11 cellular contexts compared by ENCODE assay signal in genomic region chr4:1233641-1234277, GRCh38. TPM values are rescaled to one million over a fixed set of nuclear protein-coding genes. Genes with fewer than 3 reads are reported as not detected.
DNase-seq lines count a peak whose midpoint lies in the region; ATAC-seq, FAIRE-seq and TF ChIP-seq lines count a peak whose summit lies in the region.
"Had no signal": no experiment of that assay in that cellular context is flagged by ENCODE, and none has a peak within 500 bp of the region (broad histone marks: within the 10 kb centered on the region; RNA-seq: fewer than 3 reads in every experiment).

No MANE protein-coding gene starts in this region.

- H3K9me3 ChIP-seq in OCI-LY7 (ENCODE audit: low read length) = no peaks in the 10 kb centered on the region
- no peaks in the 10 kb centered on the region for H3K9me3 ChIP-seq in HepG2 (ENCODE audit: low read length)
- H3K9me3 ChIP-seq in stomach smooth muscle (ENCODE audit: control insufficient read depth in 2 of 2, low read length in 2 of 2) = no peaks in the 10 kb centered on the region

- H3K9ac ChIP-seq in HepG2 (ENCODE audit: insufficient read depth, low read depth, low read length) = no peak overlapping the region
- no peak overlapping the region for H3K9ac ChIP-seq in stomach smooth muscle (ENCODE audit: low read length in 2 of 2)

- H2AFZ ChIP-seq in OCI-LY7 (ENCODE audit: low read length) (no peak overlapping the region), HepG2 (ENCODE audit: low read length) (no peak overlapping the region)

- WGBS in HepG2 (ENCODE audit: low lambda C conversion rate) = 93% methylated on average over 26 of the region's 29 CpGs

- no peaks in the 10 kb centered on the region for H3K79me2 ChIP-seq in OCI-LY7 (ENCODE audit: insufficient read depth, low read depth, low read length)
- peaks cover 3% of the 10 kb centered on the region for H3K79me2 ChIP-seq in HepG2 (ENCODE audit: insufficient read depth, low read length)

- DNase-seq in OCI-LY7 (ENCODE audit: low spot score) = no peak
- DNase-seq in dorsolateral prefrontal cortex = peak in 2 of 10 donors; percentile 23 to 47
- DNase-seq in HepG2 (ENCODE audit: low spot score) = no peak
- no peak for DNase-seq in medulla oblongata (ENCODE audit: extremely low spot score)
- no peak for DNase-seq in effector CD4-positive, alpha-beta T cell
- DNase-seq in GM10266 (ENCODE audit: extremely low spot score) = no peak
- DNase-seq: activated CD4-positive, CD25-positive, alpha-beta regulatory T cell; NCI-H69 had no signal

- intact Hi-C loops in OCI-LY7 (cut with micrococcal nuclease; ENCODE audit: unreplicated experiment) = no loop called here
- intact Hi-C loops in dorsolateral prefrontal cortex (cut with DNase I) = no loop called here
- intact Hi-C loops in HepG2 (cut with micrococcal nuclease; ENCODE audit: unreplicated experiment) = no loop called here

- no peak overlapping the region for H3K27ac ChIP-seq in OCI-LY7 (ENCODE audit: low read depth, low read length, poor library complexity, severe bottlenecking)
- peak overlapping the region in 21 of 59 donors; percentile 2 to 50 (median 21) for H3K27ac ChIP-seq in dorsolateral prefrontal cortex
- H3K27ac ChIP-seq in HepG2 (ENCODE audit: extremely low read length, insufficient read depth, low read length) = no peak overlapping the region
- peak overlapping the region; percentile 6 for H3K27ac ChIP-seq in stomach smooth muscle (ENCODE audit: low read length)

- ATAC-seq in HepG2 (no peak), HG02884 (IDR thresholded peaks at IDR 0.05; ENCODE audit: unreplicated experiment) (no peak)

- BruUV-seq in OCI-LY7 (replicated peaks; lab: Mats Ljungman, UMichigan) (no TSS peak), HepG2 (replicated peaks; lab: Mats Ljungman, UMichigan) (no TSS peak)

- in situ Hi-C loops in HepG2 (cut with HindIII; ENCODE audit: extremely low pct_ligation_motif_present, low pct_unique_long_range_greater_than_20kb) = no loop called here

- no peaks in the 10 kb centered on the region for H4K20me1 ChIP-seq in OCI-LY7 (ENCODE audit: insufficient read depth, low read length)
- no peaks in the 10 kb centered on the region for H4K20me1 ChIP-seq in HepG2 (ENCODE audit: insufficient read depth, low read length)

- FAIRE-seq in HepG2 (lab: Jason Lieb, UNC) = no peak
- FAIRE-seq: H54 had no signal

- POLR2A ChIA-PET in OCI-LY7 (lab: Charles Lee) (no interaction called here), HepG2 (lab: Yijun Ruan, JAX) (no interaction called here)

- H3K4me3 ChIP-seq in OCI-LY7 (ENCODE audit: low read depth, low read length, poor library complexity, severe bottlenecking) = no peak overlapping the region
- no peak overlapping the region for H3K4me3 ChIP-seq in dorsolateral prefrontal cortex
- no peak overlapping the region for H3K4me3 ChIP-seq in HepG2 (replicated peaks in 1 of 3; ENCODE audit: insufficient read depth in 1 of 3, low read depth in 2 of 3, low read length in 3 of 3)
- no peak overlapping the region for H3K4me3 ChIP-seq in stomach smooth muscle (ENCODE audit: low read length in 2 of 2)

- H3K36me3 ChIP-seq in OCI-LY7 (ENCODE audit: insufficient read depth, low read length) (peaks cover 94% of the 10 kb centered on the region), HepG2 (replicated peaks in 1 of 2; ENCODE audit: control insufficient read depth in 1 of 2, insufficient read depth in 2 of 2, low read length in 2 of 2) (peaks cover 26 to 77% of the 10 kb centered on the region in 2 experiments), stomach smooth muscle (ENCODE audit: control insufficient read depth in 2 of 2, insufficient read depth in 2 of 2, low read length in 2 of 2) (peaks cover 15 to 57% of the 10 kb centered on the region in 2 donors)

- no peaks in the 10 kb centered on the region for H3K9me2 ChIP-seq in OCI-LY7 (ENCODE audit: insufficient read depth, low read length)

- CTCF ChIA-PET in OCI-LY7 (lab: Charles Lee; ENCODE audit: unreplicated experiment) = no interaction called here
- CTCF ChIA-PET in HepG2 (lab: Yijun Ruan, JAX; ENCODE audit: low intra/inter-chr PET ratio, low total read pairs) = no interaction called here

- no peak for TF ChIP-seq POLR2A in HepG2 (IDR thresholded peaks at IDR 0.05; ENCODE audit: insufficient read depth in 1 of 2, low read depth in 2 of 2, low read length in 2 of 2)

- no peaks in the 10 kb centered on the region for H3K4me1 ChIP-seq in OCI-LY7 (ENCODE audit: insufficient read depth, low read length, poor library complexity, severe bottlenecking)
- H3K4me1 ChIP-seq in HepG2 (ENCODE audit: insufficient read depth, low read length) = peaks cover 7% of the 10 kb centered on the region; the same call in 1 of the 2 replicates
- peaks cover 22% of the 10 kb centered on the region for H3K4me1 ChIP-seq in stomach smooth muscle (ENCODE audit: control insufficient read depth, insufficient read depth, low read length)

- H3K27me3 ChIP-seq in dorsolateral prefrontal cortex (no peaks in the 10 kb centered on the region), HepG2 (ENCODE audit: control insufficient read depth in 1 of 2, insufficient read depth in 2 of 2, low read length in 2 of 2) (no peaks in the 10 kb centered on the region; a peak in 1 of 5 replicates), stomach smooth muscle (ENCODE audit: control insufficient read depth in 1 of 2, insufficient read depth in 2 of 2, low read length in 2 of 2) (no peaks in the 10 kb centered on the region)

- 0 out of 2 replicates have a peak, but pooled peaks have one; percentile 13 for TF ChIP-seq CTCF in OCI-LY7 (conservative IDR thresholded peaks at IDR 0.05; ENCODE audit: low read length)
- peak in 32 of 56 donors; percentile 13 to 54 (median 22) for TF ChIP-seq CTCF in dorsolateral prefrontal cortex (IDR thresholded peaks at IDR 0.05 in 54 of 56, conservative IDR thresholded peaks at IDR 0.05 in 2 of 56; ENCODE audit: low read depth in 1 of 56, partially characterized antibody in 56 of 56)
- peak; percentile 50 for TF ChIP-seq CTCF in HepG2 (CRISPR knock-in tag; IDR thresholded peaks at IDR 0.05)
- no peak for TF ChIP-seq CTCF in GM10266 (IDR thresholded peaks at IDR 0.05; ENCODE audit: control insufficient read depth, insufficient read depth, low read depth, missing control alignments)

- no peak for TF ChIP-seq RAD21 in HepG2 (CRISPR knock-in tag; IDR thresholded peaks at IDR 0.05)

- TF ChIP-seq EP300 in HepG2 (IDR thresholded peaks at IDR 0.05; ENCODE audit: low read depth in 2 of 2, low read length in 2 of 2) = no peak
- no peak for TF ChIP-seq EP300 in HepG2 (CRISPR knock-in tag; IDR thresholded peaks at IDR 0.05; ENCODE audit: borderline replicate concordance)

- H3K4me2 ChIP-seq in OCI-LY7 (ENCODE audit: low read length) (no peak overlapping the region), HepG2 (ENCODE audit: low read depth, low read length) (no peak overlapping the region)

RNA-seq across cellular contexts. Expression of gene CTBP1, which starts 15.2 kb away (rescaled TPM):
- total RNA-seq in OCI-LY7 (2014; rRNA removed; shearing (Covaris generic)) = 286 and 311 TPM in 2 replicates
- total RNA-seq in OCI-LY7 (2022) (228 and 238 TPM in 2 replicates), dorsolateral prefrontal cortex (100 to 1,000 TPM; 159 to 281 (median 217) TPM), HepG2 (2016; rRNA removed; fragmentation: Illumina TruSeq; extraction: Trizol) (106 and 112 TPM in 2 replicates)
- total RNA-seq in HepG2 (2016; cell fraction: cytosol; rRNA removed; fragmentation: Illumina TruSeq; extraction: Trizol; ENCODE audit: low read depth) = 119 TPM in 2 replicates
- 83.8 and 121 TPM in 2 replicates for total RNA-seq in HepG2 (2016; cell fraction: insoluble cytoplasmic fraction; rRNA removed; fragmentation: Illumina TruSeq; extraction: Trizol)
- 133 and 173 TPM in 2 replicates for total RNA-seq in HepG2 (2016; cell fraction: membrane; rRNA removed; fragmentation: Illumina TruSeq; extraction: Trizol)
- total RNA-seq in HepG2 (2016; cell fraction: nucleus; rRNA removed; fragmentation: Illumina TruSeq; extraction: Trizol) = 51.5 and 60.9 TPM in 2 replicates
- polyA plus RNA-seq in HepG2 (2011; rRNA removed) = 78.5 and 123 TPM in 2 replicates
- 87.2 and 182 TPM in 2 replicates for polyA plus RNA-seq in HepG2 (2011; cell fraction: cytosol; rRNA removed)
- polyA plus RNA-seq in HepG2 (2011; cell fraction: nucleus; rRNA removed) = 489 and 636 TPM in 2 replicates
- 69.0 and 92.6 TPM in 2 replicates for polyA plus RNA-seq in HepG2 (2012)
- 49.5 and 64.7 TPM in 2 replicates for polyA plus RNA-seq in HepG2 (2016; cell fraction: cytosol; fragmentation: Illumina TruSeq; extraction: Trizol; ENCODE audit: low read depth)
- polyA plus RNA-seq in HepG2 (2016; cell fraction: insoluble cytoplasmic fraction; fragmentation: Illumina TruSeq; extraction: Trizol; ENCODE audit: low read depth) = 101 and 112 TPM in 2 replicates
- polyA plus RNA-seq in HepG2 (2016; cell fraction: membrane; fragmentation: Illumina TruSeq; extraction: Trizol; ENCODE audit: low read depth) = 103 and 116 TPM in 2 replicates
- 152 and 155 TPM in 2 replicates for polyA plus RNA-seq in HepG2 (2016; cell fraction: nucleus; fragmentation: Illumina TruSeq; extraction: Trizol; ENCODE audit: insufficient read depth, low read depth)
- polyA minus RNA-seq in HepG2 (2011; rRNA and poly(A)+ RNA removed; ENCODE audit: low replicate concordance) = 136 and 350 TPM in 2 replicates
- 85.1 and 100 TPM in 2 replicates for polyA minus RNA-seq in HepG2 (2011; cell fraction: cytosol; rRNA and poly(A)+ RNA removed)
- polyA minus RNA-seq in HepG2 (2011; cell fraction: nucleus; rRNA and poly(A)+ RNA removed) = 47.7 and 48.4 TPM in 2 replicates

RNA-seq across cellular contexts. Expression of gene MAEA, which starts 55.9 kb away (rescaled TPM):
- total RNA-seq in OCI-LY7 (2014; rRNA removed; shearing (Covaris generic)) = 52.5 and 53.2 TPM in 2 replicates
- total RNA-seq in OCI-LY7 (2022) (59.3 and 64.2 TPM in 2 replicates), dorsolateral prefrontal cortex (10 to 100 TPM; 49.4 to 93.0 (median 72.8) TPM), HepG2 (2016; rRNA removed; fragmentation: Illumina TruSeq; extraction: Trizol) (52.0 and 65.2 TPM in 2 replicates)
- 10.0 and 10.5 TPM in 2 replicates for total RNA-seq in HepG2 (2016; cell fraction: cytosol; rRNA removed; fragmentation: Illumina TruSeq; extraction: Trizol; ENCODE audit: low read depth)
- total RNA-seq in HepG2 (2016; cell fraction: insoluble cytoplasmic fraction; rRNA removed; fragmentation: Illumina TruSeq; extraction: Trizol) = 55.0 and 59.4 TPM in 2 replicates
- 23.7 and 24.2 TPM in 2 replicates for total RNA-seq in HepG2 (2016; cell fraction: membrane; rRNA removed; fragmentation: Illumina TruSeq; extraction: Trizol)
- total RNA-seq in HepG2 (2016; cell fraction: nucleus; rRNA removed; fragmentation: Illumina TruSeq; extraction: Trizol) = 30.2 and 31.7 TPM in 2 replicates
- polyA plus RNA-seq in HepG2 (2011; rRNA removed) = 57.1 and 60.7 TPM in 2 replicates
- 48.5 and 73.3 TPM in 2 replicates for polyA plus RNA-seq in HepG2 (2011; cell fraction: cytosol; rRNA removed)
- 171 and 221 TPM in 2 replicates for polyA plus RNA-seq in HepG2 (2011; cell fraction: nucleus; rRNA removed)
- 28.9 and 30.8 TPM in 2 replicates for polyA plus RNA-seq in HepG2 (2012)
- 5.9 and 6.3 TPM in 2 replicates for polyA plus RNA-seq in HepG2 (2016; cell fraction: cytosol; fragmentation: Illumina TruSeq; extraction: Trizol; ENCODE audit: low read depth)
- 60.8 and 67.1 TPM in 2 replicates for polyA plus RNA-seq in HepG2 (2016; cell fraction: insoluble cytoplasmic fraction; fragmentation: Illumina TruSeq; extraction: Trizol; ENCODE audit: low read depth)
- polyA plus RNA-seq in HepG2 (2016; cell fraction: membrane; fragmentation: Illumina TruSeq; extraction: Trizol; ENCODE audit: low read depth) = 15.8 and 16.9 TPM in 2 replicates
- polyA plus RNA-seq in HepG2 (2016; cell fraction: nucleus; fragmentation: Illumina TruSeq; extraction: Trizol; ENCODE audit: insufficient read depth, low read depth) = 69.6 and 72.4 TPM in 2 replicates
- polyA minus RNA-seq in HepG2 (2011; rRNA and poly(A)+ RNA removed; ENCODE audit: low replicate concordance) = 56.6 and 139 TPM in 2 replicates
- 41.7 and 45.7 TPM in 2 replicates for polyA minus RNA-seq in HepG2 (2011; cell fraction: cytosol; rRNA and poly(A)+ RNA removed)
- polyA minus RNA-seq in HepG2 (2011; cell fraction: nucleus; rRNA and poly(A)+ RNA removed) = 40.9 and 44.3 TPM in 2 replicates
